ENCODE assay signal across 1 cellular context in the genomic region with DNA sequence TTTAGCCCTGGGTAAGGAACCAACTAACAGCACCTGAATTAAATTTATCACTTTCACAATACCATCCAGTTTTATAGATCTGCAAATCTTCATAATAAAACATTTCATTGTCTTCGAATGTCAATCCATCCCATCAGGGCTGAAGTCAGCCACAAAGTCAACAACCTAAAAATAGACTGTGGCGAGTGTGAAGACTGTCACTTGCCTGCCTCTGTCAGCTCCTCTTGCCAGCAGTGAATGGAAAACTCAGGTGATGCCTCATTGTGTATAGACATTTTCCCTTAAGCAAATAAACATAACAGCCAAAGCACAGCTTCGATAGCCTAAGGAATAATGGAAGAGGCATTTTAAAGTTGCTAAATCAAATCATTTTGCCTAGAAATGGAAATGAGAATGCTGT.
TF ChIP-seq lines count a peak whose summit lies in the region.

No MANE protein-coding gene starts in this region.

TF ChIP-seq in GM23338, 12 proteins besides CTCF, POLR2A, EP300 and RAD21 (continued from another document):
- no peak for TF ChIP-seq ZNF462 (CRISPR knock-in tag; IDR thresholded peaks at IDR 0.05)
- no peak for TF ChIP-seq EZH2 (IDR thresholded peaks at IDR 0.05; ENCODE audit: low read depth, unreplicated experiment)
- TF ChIP-seq JUNB (IDR thresholded peaks at IDR 0.05; ENCODE audit: unreplicated experiment), result no peak
- no peak for TF ChIP-seq CREB1 (CRISPR knock-in tag; IDR thresholded peaks at IDR 0.05; ENCODE audit: low read depth)
- no peak for TF ChIP-seq POLR2AphosphoS5 (IDR thresholded peaks at IDR 0.05; ENCODE audit: low read depth)
- no peak for TF ChIP-seq EZH2phosphoT487 (IDR thresholded peaks at IDR 0.05; ENCODE audit: unreplicated experiment)
- TF ChIP-seq ZNF331 (CRISPR knock-in tag; IDR thresholded peaks at IDR 0.05; ENCODE audit: low read depth), result no peak
- TF ChIP-seq NANOG (IDR thresholded peaks at IDR 0.05; ENCODE audit: borderline replicate concordance), result no peak
- no peak for TF ChIP-seq STAT1 (IDR thresholded peaks at IDR 0.05; ENCODE audit: unreplicated experiment)
